Comparison of ENCODE assay signal across 33 cellular contexts in the genomic region with DNA sequence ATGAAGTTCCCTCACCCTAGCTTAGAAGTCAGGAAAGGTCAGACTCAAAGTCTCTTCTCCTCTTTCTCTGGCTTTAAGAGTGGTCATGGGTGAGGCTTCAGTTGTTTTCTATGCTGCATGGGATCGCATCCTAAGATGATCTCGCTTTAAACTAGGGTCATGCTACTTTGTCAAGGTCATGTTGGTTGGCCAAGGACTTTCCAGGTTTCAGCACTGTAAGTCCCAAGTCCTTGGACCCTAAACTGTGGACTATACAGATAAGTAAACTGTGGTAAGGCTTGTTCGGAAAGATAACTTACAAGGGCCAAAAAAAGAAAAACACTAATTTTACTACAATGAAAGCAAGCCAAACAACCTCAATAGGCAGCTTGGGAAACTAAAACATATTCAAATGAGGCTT. TPM values are rescaled to one million over a fixed set of nuclear protein-coding genes. Genes with fewer than 3 reads are reported as not detected.
"Had no signal": no experiment of that assay in that cellular context is flagged by ENCODE, and none has a peak within 500 bp of the region (broad histone marks: within the 10 kb centered on the region; RNA-seq: fewer than 3 reads in every experiment).

No MANE protein-coding gene starts in this region.

- H3K4me3 Mint-ChIP-seq: dendritic cell treated with granulocyte-macrophage colony-stimulating factor and Interleukin-4, amounts not matched to agents 40 ng/mL and 50 ng/mL, for 4 days; effector memory CD8-positive, alpha-beta T cell; endodermal cell; mesothelial cell of epicardium; naive B cell; naive thymus-derived CD8-positive, alpha-beta T cell had no signal

- FAIRE-seq: endometrium, islet of Langerhans, keratinocyte had no signal

- H3K4me1 Mint-ChIP-seq: mesothelial cell of epicardium; naive thymus-derived CD8-positive, alpha-beta T cell had no signal

- H3K27me3 Mint-ChIP-seq: dendritic cell treated with granulocyte-macrophage colony-stimulating factor and Interleukin-4, amounts not matched to agents 40 ng/mL and 50 ng/mL, for 4 days; effector memory CD8-positive, alpha-beta T cell; naive B cell; naive thymus-derived CD8-positive, alpha-beta T cell had no signal

- H3K4me3 ChIP-seq: colonic mucosa, esophagus squamous epithelium, gastrocnemius medialis, heart right ventricle, left ventricle myocardium inferior, lower lobe of right lung, mucosa of descending colon had no signal

- H3K36me3 Mint-ChIP-seq: mesothelial cell of epicardium had no signal

- ATAC-seq: effector memory CD8-positive, alpha-beta T cell; esophagus mucosa; gastrocnemius medialis; heart right ventricle; left cardiac atrium; lower lobe of right lung; mucosa of descending colon; naive thymus-derived CD8-positive, alpha-beta T cell had no signal

- H3K9me3 Mint-ChIP-seq: dendritic cell treated with granulocyte-macrophage colony-stimulating factor and Interleukin-4, amounts not matched to agents 40 ng/mL and 50 ng/mL, for 4 days; effector memory CD8-positive, alpha-beta T cell; endodermal cell; mesothelial cell of epicardium; naive B cell; naive thymus-derived CD8-positive, alpha-beta T cell had no signal

- DNase-seq: colonic mucosa; cortex of kidney; effector CD4-positive, alpha-beta T cell; effector memory CD8-positive, alpha-beta T cell; endodermal cell; erythroblast; esophagus squamous epithelium; foreskin fibroblast; foreskin melanocyte; gastrocnemius medialis; glutamatergic neuron; head of caudate nucleus; heart right ventricle; hippocampal formation; left cardiac atrium; left ventricle myocardium inferior; lower lobe of right lung; mesenchymal stem cell; mucosa of descending colon; naive B cell; naive thymus-derived CD8-positive, alpha-beta T cell had no signal

- H3K27ac Mint-ChIP-seq: dendritic cell treated with granulocyte-macrophage colony-stimulating factor and Interleukin-4, amounts not matched to agents 40 ng/mL and 50 ng/mL, for 4 days; effector memory CD8-positive, alpha-beta T cell; endodermal cell; mesothelial cell of epicardium; naive B cell; naive thymus-derived CD8-positive, alpha-beta T cell had no signal

- H3K27me3 ChIP-seq: colonic mucosa, esophagus squamous epithelium, gastrocnemius medialis, heart right ventricle had no signal

- H3K36me3 ChIP-seq: colonic mucosa, esophagus squamous epithelium, gastrocnemius medialis, left ventricle myocardium inferior, lower lobe of right lung had no signal

RNA-seq across cellular contexts. Expression of gene HAL, which starts 17.4 kb away (rescaled TPM):
- total RNA-seq: left ventricle myocardium inferior, myocyte had no signal

RNA-seq across cellular contexts. Expression of gene AMDHD1, which starts 35.6 kb away (rescaled TPM):
- total RNA-seq: glomerular endothelial cell, lung microvascular endothelial cell, mesothelial cell of epicardium had no signal

RNA-seq across cellular contexts. Expression of gene CCDC38, which starts 36.4 kb away (rescaled TPM):
- total RNA-seq: colonic mucosa, dermis microvascular lymphatic vessel endothelial cell, esophagus mucosa, gastrocnemius medialis, glomerular endothelial cell, kidney epithelial cell, lung microvascular endothelial cell, mesenteric fat pad, mucosa of descending colon had no signal
